Comparison of ENCODE assay signal across 19 cellular contexts in genomic region chr1:227546598-227547313, GRCh38. TPM values are rescaled to one million over a fixed set of nuclear protein-coding genes. Genes with fewer than 3 reads are reported as not detected.
A peak's percentile ranks its signal among the peaks of the same experiment; 100 is the strongest.
DNase-seq lines count a peak whose midpoint lies in the region; ATAC-seq and TF ChIP-seq lines count a peak whose summit lies in the region.
"Had no signal": no experiment of that assay in that cellular context is flagged by ENCODE, and none has a peak within 500 bp of the region (broad histone marks: within the 10 kb centered on the region; RNA-seq: fewer than 3 reads in every experiment).

No MANE protein-coding gene starts in this region.

- H3K36me3 Mint-ChIP-seq in T-helper 17 cell (ENCODE audit: low read depth) = no peaks in the 10 kb centered on the region

- H3K4me1 Mint-ChIP-seq in T-helper 17 cell = peaks cover 4% of the 10 kb centered on the region

- WGBS in right cardiac atrium = 95% methylated on average over 8 of the region's 8 CpGs
- 94% methylated on average over 8 of the region's 8 CpGs for WGBS in heart right ventricle, 2 donors
- WGBS in hepatocyte (ENCODE audit: low lambda C conversion rate, missing lambda C conversion rate) = 93% methylated on average over 8 of the region's 8 CpGs

- no peak overlapping the region for H3K4me3 Mint-ChIP-seq in T-helper 17 cell

- no peaks in the 10 kb centered on the region for H3K27me3 Mint-ChIP-seq in T-helper 17 cell

- no peak overlapping the region for H2AFZ ChIP-seq in hepatocyte

- H3K79me2 ChIP-seq in hepatocyte = no peaks in the 10 kb centered on the region

- no peaks in the 10 kb centered on the region for H3K4me1 ChIP-seq in right cardiac atrium (ENCODE audit: control insufficient read depth, insufficient read depth, low read length)
- H3K4me1 ChIP-seq in heart right ventricle = peaks cover 0 to 13% (median 8%) of the 10 kb centered on the region in 9 donors
- H3K4me1 ChIP-seq in mucosa of descending colon (ENCODE audit: low read depth) = peaks cover 38% of the 10 kb centered on the region
- H3K4me1 ChIP-seq in hepatocyte (ENCODE audit: insufficient read depth) = peaks cover 6% of the 10 kb centered on the region
- H3K4me1 ChIP-seq: HAP-1, SJCRH30 had no signal

- peak overlapping the region; percentile 53 for H3K27ac Mint-ChIP-seq in T-helper 17 cell

- H3K27me3 ChIP-seq in right cardiac atrium (ENCODE audit: control insufficient read depth, insufficient read depth) (no peaks in the 10 kb centered on the region), heart right ventricle (peaks cover 0 to 5% (median 0%) of the 10 kb centered on the region in 7 donors), hepatocyte (no peaks in the 10 kb centered on the region)
- H3K27me3 ChIP-seq: SJCRH30 had no signal

- TF ChIP-seq CTCF in heart right ventricle (IDR thresholded peaks at IDR 0.05) = no peak
- no peak for TF ChIP-seq CTCF in mucosa of descending colon (IDR thresholded peaks at IDR 0.05)
- TF ChIP-seq CTCF in hepatocyte (IDR thresholded peaks at IDR 0.05; ENCODE audit: poor library complexity) = no peak

- H3K9me3 ChIP-seq in right cardiac atrium (ENCODE audit: control insufficient read depth, low read length) (no peaks in the 10 kb centered on the region), heart right ventricle (peaks cover 0 to 10% (median 3%) of the 10 kb centered on the region in 11 donors), T-helper 17 cell (ENCODE audit: control insufficient read depth, low read length, poor library complexity, severe bottlenecking) (no peaks in the 10 kb centered on the region), mucosa of descending colon (peaks cover 6% of the 10 kb centered on the region), hepatocyte (ENCODE audit: low read depth) (no peaks in the 10 kb centered on the region)
- H3K9me3 ChIP-seq: HAP-1 had no signal

- H3K27ac ChIP-seq in right cardiac atrium (ENCODE audit: low read length) = no peak overlapping the region
- H3K27ac ChIP-seq in heart right ventricle = no peak overlapping the region
- no peak overlapping the region for H3K27ac ChIP-seq in hepatocyte
- H3K27ac ChIP-seq: SJCRH30 had no signal

- intact Hi-C loops in right cardiac atrium (cut with DNase I) = no loop called here
- intact Hi-C loops in heart right ventricle (cut with DNase I) = loop anchor here in 3 of 10 donors (10.0 kb wide), 2 partner anchors 62 to 398 kb away; partner anchors contain the start of gene WNT9A (in 2 of the 3)
- intact Hi-C loops in mucosa of descending colon (cut with DNase I, micrococcal nuclease) = no loop called here

- H3K4me2 ChIP-seq in hepatocyte = no peak overlapping the region

- H4K20me1 ChIP-seq in hepatocyte (ENCODE audit: insufficient read depth, poor library complexity, severe bottlenecking) = no peaks in the 10 kb centered on the region

- H3K36me3 ChIP-seq in heart right ventricle = no peaks in the 10 kb centered on the region
- no peaks in the 10 kb centered on the region for H3K36me3 ChIP-seq in mucosa of descending colon (ENCODE audit: low read depth)
- H3K36me3 ChIP-seq in hepatocyte (replicated peaks; ENCODE audit: insufficient read depth, low read depth) = no peaks in the 10 kb centered on the region
- H3K36me3 ChIP-seq: HAP-1, SJCRH30 had no signal

- DNase-seq in right cardiac atrium (peak in 2 of 3 donors; percentile 34 to 49), heart right ventricle (no peak), T-helper 17 cell (no peak), mucosa of descending colon (peak in 2 of 3 donors; percentile 35 to 43), RPMI8226 (no peak), hepatocyte (ENCODE audit: low spot score) (no peak)
- DNase-seq: DMS53; IMR-90; KG1; MM.1S; NCI-H2029; NCI-H446; NCI-H526; NK-92 treated with Interleukin-12 subunit alpha and Interleukin-12 subunit beta, amount 100 ng/mL, for 24 hours; PC-3; SJCRH30 had no signal

- no peak overlapping the region for H3K4me3 ChIP-seq in right cardiac atrium (ENCODE audit: low read length)
- no peak overlapping the region for H3K4me3 ChIP-seq in heart right ventricle
- no peak overlapping the region for H3K4me3 ChIP-seq in mucosa of descending colon
- H3K4me3 ChIP-seq in hepatocyte = no peak overlapping the region
- H3K4me3 ChIP-seq: HAP-1, SJCRH30 had no signal

- ATAC-seq in right cardiac atrium (no peak), heart right ventricle (no peak), T-helper 17 cell (no peak), mucosa of descending colon (no peak), HG02973 (IDR thresholded peaks at IDR 0.05; ENCODE audit: unreplicated experiment) (no peak)
- ATAC-seq: PC-3, Right ventricle myocardium inferior had no signal

- no peaks in the 10 kb centered on the region for H3K9me2 ChIP-seq in hepatocyte (replicated peaks; ENCODE audit: insufficient read depth)

RNA-seq across cellular contexts. Expression of gene ZNF678, which starts 16.6 kb away (rescaled TPM):
- 1 to 10 TPM; 3.4 to 6.1 (median 4.2) TPM for total RNA-seq in right cardiac atrium
- 0.95 TPM for polyA plus RNA-seq in right cardiac atrium
- 1 to 10 TPM; 2.5 to 4.7 (median 3.5) TPM for total RNA-seq in heart right ventricle
- polyA plus RNA-seq in heart right ventricle = 1 to 10 TPM in 1 of 2 donors, under 1 TPM in 1; 0.75 to 1.7 TPM
- 1 to 10 TPM; 5.5 to 7.3 TPM for total RNA-seq in T-helper 17 cell
- 10 to 100 TPM in 1 of 3 donors, 1 to 10 TPM in 2; 6.8 to 10.4 (median 8.9) TPM for total RNA-seq in mucosa of descending colon
- total RNA-seq in hepatocyte = 11.5 and 14.2 TPM in 2 replicates
- 1.7 and 2.3 TPM in 2 replicates for polyA plus RNA-seq in hepatocyte

Comparison
In these comparisons a context has a peak if more than half of its experiments do, and no peak if none do; other contexts are left out.
1. DNase-seq: peak in right cardiac atrium (2 of 3) and mucosa of descending colon (2 of 3); none in heart right ventricle (0 of 2), T-helper 17 cell (0 of 3), RPMI8226 (single experiment) and hepatocyte (single experiment).